8 cellular contexts compared by ENCODE assay signal in genomic region chr6:44237813-44238433, GRCh38. TPM values are rescaled to one million over a fixed set of nuclear protein-coding genes. Genes with fewer than 3 reads are reported as not detected.
A peak's percentile ranks its signal among the peaks of the same experiment; 100 is the strongest.
DNase-seq lines count a peak whose midpoint lies in the region; ATAC-seq, FAIRE-seq and TF ChIP-seq lines count a peak whose summit lies in the region.

No MANE protein-coding gene starts in this region.

- peak; percentile 95 for TF ChIP-seq CTCF in HepG2 (CRISPR knock-in tag; IDR thresholded peaks at IDR 0.05)

- CTCF ChIA-PET in HepG2 (lab: Yijun Ruan, JAX; ENCODE audit: low intra/inter-chr PET ratio, low total read pairs): interaction anchor here (0.9 to 5.3 kb wide), 4 partner anchors 16 to 142 kb away, joined by 3 to 36 read pairs (median 8); no protein-coding TSS in a partner anchor

- peak; percentile 53 for DNase-seq in NK-92 treated with Interleukin-12 subunit alpha and Interleukin-12 subunit beta, amount 100 ng/mL, for 24 hours (lab: John Stamatoyannopoulos, UW)
- no peak for DNase-seq in NK-92 (lab: John Stamatoyannopoulos, UW; ENCODE audit: unreplicated experiment)
- DNase-seq in NCI-H2196 treated with DMSO at 0.1 percent for 48 hours (lab: John Stamatoyannopoulos, UW; ENCODE audit: unreplicated experiment): peak; percentile 44
- peak; percentile 96 for DNase-seq in activated CD4-positive, alpha-beta T cell treated with anti-CD3 and anti-CD28 coated beads, Interleukin-2, amount 10 ng/mL, durations not matched to agents 24 days and 14 days
- peak; percentile 29 for DNase-seq in cortex of kidney (lab: John Stamatoyannopoulos, UW)
- DNase-seq in HepG2 (ENCODE audit: low spot score): peak; percentile 51
- peak; percentile 79 for DNase-seq in stimulated activated CD4-positive, alpha-beta T cell treated with anti-CD3 and anti-CD28 coated beads, Interleukin-4, amount 100 ng/mL, for 1 hour

- H3K27me3 ChIP-seq in HepG2 (ENCODE audit: control insufficient read depth in 1 of 2, insufficient read depth in 2 of 2, low read length in 2 of 2): no peaks in the 10 kb centered on the region

- no peaks in the 10 kb centered on the region for H3K9me3 Mint-ChIP-seq in activated CD4-positive, alpha-beta T cell treated with anti-CD3 and anti-CD28 coated beads, Interleukin-2, amount 10 ng/mL, durations not matched to agents 24 days and 14 days

- peak overlapping the region; percentile 90 for H3K4me2 ChIP-seq in HepG2 (ENCODE audit: low read depth, low read length)

- H3K4me1 Mint-ChIP-seq in activated CD4-positive, alpha-beta T cell treated with anti-CD3 and anti-CD28 coated beads, Interleukin-2, amount 10 ng/mL, durations not matched to agents 24 days and 14 days: peaks cover 33% of the 10 kb centered on the region

- ATAC-seq in HG02885 (IDR thresholded peaks at IDR 0.05; ENCODE audit: poor library complexity, unreplicated experiment) (peak; percentile 88), HepG2 (peak; percentile 82)

- no peaks in the 10 kb centered on the region for H4K20me1 ChIP-seq in HepG2 (ENCODE audit: insufficient read depth, low read length)

- H3K27ac Mint-ChIP-seq in activated CD4-positive, alpha-beta T cell treated with anti-CD3 and anti-CD28 coated beads, Interleukin-2, amount 10 ng/mL, durations not matched to agents 24 days and 14 days: peak overlapping the region; percentile 98

- TF ChIP-seq EP300 in HepG2 (IDR thresholded peaks at IDR 0.05; ENCODE audit: low read depth in 2 of 2, low read length in 2 of 2) (no peak), HepG2 (CRISPR knock-in tag; IDR thresholded peaks at IDR 0.05; ENCODE audit: borderline replicate concordance) (peak; percentile 60; the same call in 1 of the 2 replicates)

- H3K27ac ChIP-seq in HepG2 (ENCODE audit: extremely low read length, insufficient read depth, low read length): peak overlapping the region; percentile 57

- H3K36me3 Mint-ChIP-seq in activated CD4-positive, alpha-beta T cell treated with anti-CD3 and anti-CD28 coated beads, Interleukin-2, amount 10 ng/mL, durations not matched to agents 24 days and 14 days (ENCODE audit: low read depth): peaks cover 22% of the 10 kb centered on the region

- in situ Hi-C loops in HepG2 (cut with HindIII; ENCODE audit: extremely low pct_ligation_motif_present, low pct_unique_long_range_greater_than_20kb): loop anchor here (5.0 kb wide), 1 partner anchor 136 kb away; no protein-coding TSS in a partner anchor

- no peak for TF ChIP-seq POLR2A in HepG2 (IDR thresholded peaks at IDR 0.05; ENCODE audit: insufficient read depth in 1 of 2, low read depth in 2 of 2, low read length in 2 of 2)

- WGBS in HepG2 (ENCODE audit: low lambda C conversion rate): 1% methylated on average over 42 of the region's 42 CpGs

- H3K9me3 ChIP-seq in HepG2 (ENCODE audit: low read length): no peaks in the 10 kb centered on the region

- FAIRE-seq in HepG2 (lab: Jason Lieb, UNC): no peak

- H3K27me3 Mint-ChIP-seq in activated CD4-positive, alpha-beta T cell treated with anti-CD3 and anti-CD28 coated beads, Interleukin-2, amount 10 ng/mL, durations not matched to agents 24 days and 14 days: peaks cover 2% of the 10 kb centered on the region

- intact Hi-C loops in activated CD4-positive, alpha-beta T cell treated with anti-CD3 and anti-CD28 coated beads, Interleukin-2, amount 10 ng/mL, durations not matched to agents 24 days and 14 days (cut with micrococcal nuclease): loop anchor here (1.0 to 5.0 kb wide), 6 partner anchors 8 to 141 kb away; partner anchors contain the start of genes AARS2, MRPL14 and TMEM63B
- intact Hi-C loops in HepG2 (cut with micrococcal nuclease; ENCODE audit: unreplicated experiment): loop anchor here (5.0 kb wide), 1 partner anchor 126 kb away; no protein-coding TSS in a partner anchor

- TSS peak; percentile 61 for BruUV-seq in HepG2 (replicated peaks; lab: Mats Ljungman, UMichigan)

- H3K4me1 ChIP-seq in HepG2 (ENCODE audit: insufficient read depth, low read length): peaks cover 69% of the 10 kb centered on the region

- POLR2A ChIA-PET in HepG2 (lab: Yijun Ruan, JAX): interaction anchor here (0.8 to 3.1 kb wide), 14 partner anchors 9 to 143 kb away, joined by 3 to 62 read pairs (median 5); partner anchors contain the start of genes HSP90AB1, MYMX and SLC29A1

- H3K4me3 Mint-ChIP-seq in activated CD4-positive, alpha-beta T cell treated with anti-CD3 and anti-CD28 coated beads, Interleukin-2, amount 10 ng/mL, durations not matched to agents 24 days and 14 days: peak overlapping the region; percentile 89

- no peak overlapping the region for H2AFZ ChIP-seq in HepG2 (ENCODE audit: low read length)

- TF ChIP-seq RAD21 in HepG2 (CRISPR knock-in tag; IDR thresholded peaks at IDR 0.05): peak; percentile 85

- H3K36me3 ChIP-seq in HepG2 (replicated peaks in 1 of 2; ENCODE audit: control insufficient read depth in 1 of 2, insufficient read depth in 2 of 2, low read length in 2 of 2): peaks cover 0 to 6% of the 10 kb centered on the region in 2 experiments; a peak in 3 of 5 replicates

- H3K9ac ChIP-seq in HepG2 (ENCODE audit: insufficient read depth, low read depth, low read length): peak overlapping the region; percentile 63

- no peaks in the 10 kb centered on the region for H3K79me2 ChIP-seq in HepG2 (ENCODE audit: insufficient read depth, low read length)

- peak overlapping the region; percentile 53 to 78 (median 60); a peak in 5 of 6 replicates for H3K4me3 ChIP-seq in HepG2 (replicated peaks in 1 of 3; ENCODE audit: insufficient read depth in 1 of 3, low read depth in 2 of 3, low read length in 3 of 3)

RNA-seq across cellular contexts. Expression of gene HSP90AB1, which starts 9.0 kb away (rescaled TPM):
- 2,450 and 2,479 TPM in 2 replicates for total RNA-seq in activated CD4-positive, alpha-beta T cell treated with anti-CD3 and anti-CD28 coated beads, Interleukin-2, amount 10 ng/mL, durations not matched to agents 24 days and 14 days
- total RNA-seq in HepG2 (2016; rRNA removed; fragmentation: Illumina TruSeq; extraction: Trizol): 1,472 and 2,212 TPM in 2 replicates
- total RNA-seq in HepG2 (2016; cell fraction: cytosol; rRNA removed; fragmentation: Illumina TruSeq; extraction: Trizol; ENCODE audit: low read depth): 123 and 155 TPM in 2 replicates
- 1,508 and 1,964 TPM in 2 replicates for total RNA-seq in HepG2 (2016; cell fraction: insoluble cytoplasmic fraction; rRNA removed; fragmentation: Illumina TruSeq; extraction: Trizol)
- 383 and 490 TPM in 2 replicates for total RNA-seq in HepG2 (2016; cell fraction: membrane; rRNA removed; fragmentation: Illumina TruSeq; extraction: Trizol)
- 1,014 and 1,081 TPM in 2 replicates for total RNA-seq in HepG2 (2016; cell fraction: nucleus; rRNA removed; fragmentation: Illumina TruSeq; extraction: Trizol)
- 1,076 and 1,325 TPM in 2 replicates for polyA plus RNA-seq in HepG2 (2011; rRNA removed)
- 1,072 and 1,224 TPM in 2 replicates for polyA plus RNA-seq in HepG2 (2011; cell fraction: cytosol; rRNA removed)
- 279 and 406 TPM in 2 replicates for polyA plus RNA-seq in HepG2 (2011; cell fraction: nucleus; rRNA removed)
- polyA plus RNA-seq in HepG2 (2012): 1,683 and 1,883 TPM in 2 replicates
- 155 and 188 TPM in 2 replicates for polyA plus RNA-seq in HepG2 (2016; cell fraction: cytosol; fragmentation: Illumina TruSeq; extraction: Trizol; ENCODE audit: low read depth)
- polyA plus RNA-seq in HepG2 (2016; cell fraction: insoluble cytoplasmic fraction; fragmentation: Illumina TruSeq; extraction: Trizol; ENCODE audit: low read depth): 2,023 and 2,380 TPM in 2 replicates
- 336 and 456 TPM in 2 replicates for polyA plus RNA-seq in HepG2 (2016; cell fraction: membrane; fragmentation: Illumina TruSeq; extraction: Trizol; ENCODE audit: low read depth)
- 1,245 and 1,272 TPM in 2 replicates for polyA plus RNA-seq in HepG2 (2016; cell fraction: nucleus; fragmentation: Illumina TruSeq; extraction: Trizol; ENCODE audit: insufficient read depth, low read depth)
- 1,001 and 1,123 TPM in 2 replicates for polyA minus RNA-seq in HepG2 (2011; rRNA and poly(A)+ RNA removed; ENCODE audit: low replicate concordance)
- polyA minus RNA-seq in HepG2 (2011; cell fraction: cytosol; rRNA and poly(A)+ RNA removed): 1,091 and 1,101 TPM in 2 replicates
- polyA minus RNA-seq in HepG2 (2011; cell fraction: nucleus; rRNA and poly(A)+ RNA removed): 271 and 440 TPM in 2 replicates

RNA-seq across cellular contexts. Expression of gene SLC29A1, which starts 14.5 kb away (rescaled TPM):
- total RNA-seq in activated CD4-positive, alpha-beta T cell treated with anti-CD3 and anti-CD28 coated beads, Interleukin-2, amount 10 ng/mL, durations not matched to agents 24 days and 14 days: 139 and 144 TPM in 2 replicates
- total RNA-seq in HepG2 (2016; rRNA removed; fragmentation: Illumina TruSeq; extraction: Trizol): 23.1 and 43.2 TPM in 2 replicates
- total RNA-seq in HepG2 (2016; cell fraction: cytosol; rRNA removed; fragmentation: Illumina TruSeq; extraction: Trizol; ENCODE audit: low read depth): 19.7 and 24.6 TPM in 2 replicates
- total RNA-seq in HepG2 (2016; cell fraction: insoluble cytoplasmic fraction; rRNA removed; fragmentation: Illumina TruSeq; extraction: Trizol): 22.9 and 41.9 TPM in 2 replicates
- 37.5 and 40.9 TPM in 2 replicates for total RNA-seq in HepG2 (2016; cell fraction: membrane; rRNA removed; fragmentation: Illumina TruSeq; extraction: Trizol)
- total RNA-seq in HepG2 (2016; cell fraction: nucleus; rRNA removed; fragmentation: Illumina TruSeq; extraction: Trizol): 42.6 and 53.1 TPM in 2 replicates
- polyA plus RNA-seq in HepG2 (2011; rRNA removed): 95.5 and 106 TPM in 2 replicates
- 92.8 and 113 TPM in 2 replicates for polyA plus RNA-seq in HepG2 (2011; cell fraction: cytosol; rRNA removed)
- 132 and 138 TPM in 2 replicates for polyA plus RNA-seq in HepG2 (2011; cell fraction: nucleus; rRNA removed)
- polyA plus RNA-seq in HepG2 (2012): 38.8 and 43.9 TPM in 2 replicates
- polyA plus RNA-seq in HepG2 (2016; cell fraction: cytosol; fragmentation: Illumina TruSeq; extraction: Trizol; ENCODE audit: low read depth): 32.1 and 36.6 TPM in 2 replicates
- polyA plus RNA-seq in HepG2 (2016; cell fraction: insoluble cytoplasmic fraction; fragmentation: Illumina TruSeq; extraction: Trizol; ENCODE audit: low read depth): 35.2 and 35.6 TPM in 2 replicates
- polyA plus RNA-seq in HepG2 (2016; cell fraction: membrane; fragmentation: Illumina TruSeq; extraction: Trizol; ENCODE audit: low read depth): 48.6 and 49.6 TPM in 2 replicates
- polyA plus RNA-seq in HepG2 (2016; cell fraction: nucleus; fragmentation: Illumina TruSeq; extraction: Trizol; ENCODE audit: insufficient read depth, low read depth): 82.7 and 90.9 TPM in 2 replicates
- 236 and 248 TPM in 2 replicates for polyA minus RNA-seq in HepG2 (2011; rRNA and poly(A)+ RNA removed; ENCODE audit: low replicate concordance)
- polyA minus RNA-seq in HepG2 (2011; cell fraction: cytosol; rRNA and poly(A)+ RNA removed): 35.4 and 40.0 TPM in 2 replicates
- 37.0 and 39.3 TPM in 2 replicates for polyA minus RNA-seq in HepG2 (2011; cell fraction: nucleus; rRNA and poly(A)+ RNA removed)

RNA-seq across cellular contexts. Expression of gene SLC35B2, which starts 19.4 kb away (rescaled TPM):
- 25.3 and 28.0 TPM in 2 replicates for total RNA-seq in activated CD4-positive, alpha-beta T cell treated with anti-CD3 and anti-CD28 coated beads, Interleukin-2, amount 10 ng/mL, durations not matched to agents 24 days and 14 days
- total RNA-seq in HepG2 (2016; rRNA removed; fragmentation: Illumina TruSeq; extraction: Trizol): 34.9 and 61.1 TPM in 2 replicates
- total RNA-seq in HepG2 (2016; cell fraction: cytosol; rRNA removed; fragmentation: Illumina TruSeq; extraction: Trizol; ENCODE audit: low read depth): 21.2 and 24.1 TPM in 2 replicates
- 35.1 and 62.8 TPM in 2 replicates for total RNA-seq in HepG2 (2016; cell fraction: insoluble cytoplasmic fraction; rRNA removed; fragmentation: Illumina TruSeq; extraction: Trizol)
- total RNA-seq in HepG2 (2016; cell fraction: membrane; rRNA removed; fragmentation: Illumina TruSeq; extraction: Trizol): 44.9 and 53.8 TPM in 2 replicates
- total RNA-seq in HepG2 (2016; cell fraction: nucleus; rRNA removed; fragmentation: Illumina TruSeq; extraction: Trizol): 56.1 and 63.9 TPM in 2 replicates
- 148 and 168 TPM in 2 replicates for polyA plus RNA-seq in HepG2 (2011; rRNA removed)
- polyA plus RNA-seq in HepG2 (2011; cell fraction: cytosol; rRNA removed): 139 and 176 TPM in 2 replicates
- polyA plus RNA-seq in HepG2 (2011; cell fraction: nucleus; rRNA removed): 99.4 and 112 TPM in 2 replicates
- 54.8 and 61.1 TPM in 2 replicates for polyA plus RNA-seq in HepG2 (2012)
- 26.8 and 34.1 TPM in 2 replicates for polyA plus RNA-seq in HepG2 (2016; cell fraction: cytosol; fragmentation: Illumina TruSeq; extraction: Trizol; ENCODE audit: low read depth)
- polyA plus RNA-seq in HepG2 (2016; cell fraction: insoluble cytoplasmic fraction; fragmentation: Illumina TruSeq; extraction: Trizol; ENCODE audit: low read depth): 41.4 and 43.9 TPM in 2 replicates
- polyA plus RNA-seq in HepG2 (2016; cell fraction: membrane; fragmentation: Illumina TruSeq; extraction: Trizol; ENCODE audit: low read depth): 45.2 and 53.5 TPM in 2 replicates
- polyA plus RNA-seq in HepG2 (2016; cell fraction: nucleus; fragmentation: Illumina TruSeq; extraction: Trizol; ENCODE audit: insufficient read depth, low read depth): 95.9 and 97.5 TPM in 2 replicates
- 148 and 221 TPM in 2 replicates for polyA minus RNA-seq in HepG2 (2011; rRNA and poly(A)+ RNA removed; ENCODE audit: low replicate concordance)
- 47.0 and 47.4 TPM in 2 replicates for polyA minus RNA-seq in HepG2 (2011; cell fraction: cytosol; rRNA and poly(A)+ RNA removed)
- 26.1 and 26.9 TPM in 2 replicates for polyA minus RNA-seq in HepG2 (2011; cell fraction: nucleus; rRNA and poly(A)+ RNA removed)

RNA-seq across cellular contexts. Expression of gene MYMX, which starts 21.2 kb away (rescaled TPM):
- total RNA-seq in activated CD4-positive, alpha-beta T cell treated with anti-CD3 and anti-CD28 coated beads, Interleukin-2, amount 10 ng/mL, durations not matched to agents 24 days and 14 days: not detected in 2 replicates
- not detected in 2 replicates for total RNA-seq in HepG2 (2016; rRNA removed; fragmentation: Illumina TruSeq; extraction: Trizol)
- not detected in 2 replicates for total RNA-seq in HepG2 (2016; cell fraction: cytosol; rRNA removed; fragmentation: Illumina TruSeq; extraction: Trizol; ENCODE audit: low read depth)
- not detected in 2 replicates for total RNA-seq in HepG2 (2016; cell fraction: insoluble cytoplasmic fraction; rRNA removed; fragmentation: Illumina TruSeq; extraction: Trizol)
- not detected in 2 replicates for total RNA-seq in HepG2 (2016; cell fraction: membrane; rRNA removed; fragmentation: Illumina TruSeq; extraction: Trizol)
- total RNA-seq in HepG2 (2016; cell fraction: nucleus; rRNA removed; fragmentation: Illumina TruSeq; extraction: Trizol): not detected in 2 replicates
- 0.14 TPM in 1 of 2 replicates, not detected in the other for polyA plus RNA-seq in HepG2 (2011; rRNA removed)
- 0.09 TPM in 1 of 2 replicates, not detected in the other for polyA plus RNA-seq in HepG2 (2011; cell fraction: cytosol; rRNA removed)
- 0.24 TPM in 1 of 2 replicates, not detected in the other for polyA plus RNA-seq in HepG2 (2011; cell fraction: nucleus; rRNA removed)
- not detected in 2 replicates for polyA plus RNA-seq in HepG2 (2012)
- not detected in 2 replicates for polyA plus RNA-seq in HepG2 (2016; cell fraction: cytosol; fragmentation: Illumina TruSeq; extraction: Trizol; ENCODE audit: low read depth)
- not detected in 2 replicates for polyA plus RNA-seq in HepG2 (2016; cell fraction: insoluble cytoplasmic fraction; fragmentation: Illumina TruSeq; extraction: Trizol; ENCODE audit: low read depth)
- not detected in 2 replicates for polyA plus RNA-seq in HepG2 (2016; cell fraction: membrane; fragmentation: Illumina TruSeq; extraction: Trizol; ENCODE audit: low read depth)
- polyA plus RNA-seq in HepG2 (2016; cell fraction: nucleus; fragmentation: Illumina TruSeq; extraction: Trizol; ENCODE audit: insufficient read depth, low read depth): not detected in 2 replicates
- polyA minus RNA-seq in HepG2 (2011; rRNA and poly(A)+ RNA removed; ENCODE audit: low replicate concordance): not detected in 2 replicates
- polyA minus RNA-seq in HepG2 (2011; cell fraction: cytosol; rRNA and poly(A)+ RNA removed): not detected in 2 replicates
- not detected in 2 replicates for polyA minus RNA-seq in HepG2 (2011; cell fraction: nucleus; rRNA and poly(A)+ RNA removed)

RNA-seq across cellular contexts. Expression of gene NFKBIE, which starts 27.4 kb away (rescaled TPM):
- 27.6 and 28.2 TPM in 2 replicates for total RNA-seq in activated CD4-positive, alpha-beta T cell treated with anti-CD3 and anti-CD28 coated beads, Interleukin-2, amount 10 ng/mL, durations not matched to agents 24 days and 14 days
- 14.5 and 15.0 TPM in 2 replicates for total RNA-seq in HepG2 (2016; rRNA removed; fragmentation: Illumina TruSeq; extraction: Trizol)
- 5.3 and 5.4 TPM in 2 replicates for total RNA-seq in HepG2 (2016; cell fraction: cytosol; rRNA removed; fragmentation: Illumina TruSeq; extraction: Trizol; ENCODE audit: low read depth)
- total RNA-seq in HepG2 (2016; cell fraction: insoluble cytoplasmic fraction; rRNA removed; fragmentation: Illumina TruSeq; extraction: Trizol): 15.7 and 16.3 TPM in 2 replicates
- 10.7 and 10.8 TPM in 2 replicates for total RNA-seq in HepG2 (2016; cell fraction: membrane; rRNA removed; fragmentation: Illumina TruSeq; extraction: Trizol)
- 8.5 and 11.8 TPM in 2 replicates for total RNA-seq in HepG2 (2016; cell fraction: nucleus; rRNA removed; fragmentation: Illumina TruSeq; extraction: Trizol)
- polyA plus RNA-seq in HepG2 (2011; rRNA removed): 6.7 and 8.5 TPM in 2 replicates
- 7.7 and 9.3 TPM in 2 replicates for polyA plus RNA-seq in HepG2 (2011; cell fraction: cytosol; rRNA removed)
- polyA plus RNA-seq in HepG2 (2011; cell fraction: nucleus; rRNA removed): 11.7 and 15.6 TPM in 2 replicates
- 7.1 TPM in 2 replicates for polyA plus RNA-seq in HepG2 (2012)
- 3.3 and 4.0 TPM in 2 replicates for polyA plus RNA-seq in HepG2 (2016; cell fraction: cytosol; fragmentation: Illumina TruSeq; extraction: Trizol; ENCODE audit: low read depth)
- polyA plus RNA-seq in HepG2 (2016; cell fraction: insoluble cytoplasmic fraction; fragmentation: Illumina TruSeq; extraction: Trizol; ENCODE audit: low read depth): 14.6 and 14.8 TPM in 2 replicates
- 5.7 and 7.3 TPM in 2 replicates for polyA plus RNA-seq in HepG2 (2016; cell fraction: membrane; fragmentation: Illumina TruSeq; extraction: Trizol; ENCODE audit: low read depth)
- polyA plus RNA-seq in HepG2 (2016; cell fraction: nucleus; fragmentation: Illumina TruSeq; extraction: Trizol; ENCODE audit: insufficient read depth, low read depth): 14.2 and 16.3 TPM in 2 replicates
- polyA minus RNA-seq in HepG2 (2011; rRNA and poly(A)+ RNA removed; ENCODE audit: low replicate concordance): 3.3 and 10.9 TPM in 2 replicates
- polyA minus RNA-seq in HepG2 (2011; cell fraction: cytosol; rRNA and poly(A)+ RNA removed): 4.6 and 6.2 TPM in 2 replicates
- 4.5 and 8.3 TPM in 2 replicates for polyA minus RNA-seq in HepG2 (2011; cell fraction: nucleus; rRNA and poly(A)+ RNA removed)
